20 cellular contexts compared by ENCODE assay signal in genomic region chr12:5827591-5827990, GRCh38.
"Had no signal": no experiment of that assay in that cellular context is flagged by ENCODE, and none has a peak within 500 bp of the region (broad histone marks: within the 10 kb centered on the region; RNA-seq: fewer than 3 reads in every experiment).

No MANE protein-coding gene starts in this region.

- H3K4me3 Mint-ChIP-seq: activated T-cell treated with anti-CD3 and anti-CD28 coated beads, Interleukin-2, amount 50 U/mL, for 72 hours; stimulated activated memory B cell treated with anti-CD40 and anti-IgM and Interleukin-4, amounts not matched to agents 10 μg/mL and 1 μg/mL and 100 μg/mL, for 72 hours; type B pancreatic cell had no signal

- H3K36me3 Mint-ChIP-seq: stimulated activated memory B cell treated with anti-CD40 and anti-IgM and Interleukin-4, amounts not matched to agents 10 μg/mL and 1 μg/mL and 100 μg/mL, for 72 hours had no signal

- H3K27ac Mint-ChIP-seq: activated T-cell treated with anti-CD3 and anti-CD28 coated beads, Interleukin-2, amount 50 U/mL, for 72 hours; stimulated activated memory B cell treated with anti-CD40 and anti-IgM and Interleukin-4, amounts not matched to agents 10 μg/mL and 1 μg/mL and 100 μg/mL, for 72 hours; type B pancreatic cell had no signal

- H3K36me3 ChIP-seq: ascending aorta, esophagus squamous epithelium, right lobe of liver had no signal

- DNase-seq: activated CD4-positive, alpha-beta T cell treated with anti-CD3 and anti-CD28 coated beads, Interleukin-2, amount 50 U/mL, for 1 hour; activated CD4-positive, CD25-positive, alpha-beta regulatory T cell treated with anti-CD3 and anti-CD28 coated beads, Interleukin-2, amount 50 U/mL, for 72 hours; activated CD8-positive, alpha-beta memory T cell treated with anti-CD3 and anti-CD28 coated beads for 24 hours; activated CD8-positive, alpha-beta memory T cell treated with anti-CD3 and anti-CD28 coated beads, Interleukin-2, amount 50 U/mL, for 48 hours; activated effector memory CD4-positive, alpha-beta T cell treated with anti-CD3 and anti-CD28 coated beads, Interleukin-2, amount 50 U/mL, for 16 hours; activated naive CD4-positive, alpha-beta T cell treated with anti-CD3 and anti-CD28 coated beads, Interleukin-2, amount 50 U/mL, for 16 hours; activated T-cell treated with anti-CD3 and anti-CD28 coated beads, Interleukin-2, amount 50 U/mL, for 72 hours; cerebellar nuclear complex; effector memory CD4-positive, alpha-beta T cell; esophagus squamous epithelium; psoas muscle; right lobe of liver; stimulated activated CD4-positive, alpha-beta T cell treated with anti-CD3 and anti-CD28 coated beads, Interleukin-4, amount 100 ng/mL, for 4 hours; T1000; testis had no signal

- H3K4me3 ChIP-seq: ascending aorta, psoas muscle, right lobe of liver, smooth muscle cell, testis had no signal

- H3K27me3 ChIP-seq: ascending aorta, right lobe of liver, testis had no signal

- H3K27ac ChIP-seq: ascending aorta, esophagus squamous epithelium, psoas muscle, right lobe of liver, testis had no signal

- H3K27me3 Mint-ChIP-seq: stimulated activated memory B cell treated with anti-CD40 and anti-IgM and Interleukin-4, amounts not matched to agents 10 μg/mL and 1 μg/mL and 100 μg/mL, for 72 hours had no signal

- FAIRE-seq: keratinocyte had no signal

- H3K9me3 ChIP-seq: psoas muscle, right lobe of liver, testis had no signal

- H3K4me1 Mint-ChIP-seq: stimulated activated memory B cell treated with anti-CD40 and anti-IgM and Interleukin-4, amounts not matched to agents 10 μg/mL and 1 μg/mL and 100 μg/mL, for 72 hours had no signal

- H3K4me2 ChIP-seq: smooth muscle cell had no signal

- H3K9me3 Mint-ChIP-seq: type B pancreatic cell had no signal

- H3K4me1 ChIP-seq: ascending aorta, esophagus squamous epithelium, psoas muscle, right lobe of liver, testis had no signal
